ENCODE assay signal across 8 cellular contexts in the genomic region with DNA sequence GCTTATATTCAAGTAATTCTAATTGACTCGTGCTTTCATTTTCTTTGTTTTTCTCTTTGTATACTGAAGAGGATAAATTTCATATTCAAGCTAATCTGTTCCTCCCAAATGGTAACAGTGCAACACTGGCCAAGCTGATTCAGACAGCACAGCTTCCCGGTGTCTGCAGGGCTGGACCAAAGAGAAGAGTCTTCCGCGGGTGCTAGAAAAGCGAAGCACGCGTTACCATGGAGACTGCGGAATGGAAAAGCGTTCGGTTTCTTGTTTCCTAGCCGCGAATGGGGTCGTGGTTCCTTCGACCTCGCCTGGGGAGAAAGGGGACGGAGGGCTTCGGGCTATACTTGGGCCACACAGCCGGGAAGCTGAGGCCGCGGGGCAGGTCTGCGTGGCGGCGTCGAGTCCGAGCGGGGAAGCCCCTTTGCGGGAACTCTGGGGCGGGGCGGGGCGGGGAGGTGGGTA. TPM values are rescaled to one million over a fixed set of nuclear protein-coding genes. Genes with fewer than 3 reads are reported as not detected.
DNase-seq lines count a peak whose midpoint lies in the region; ATAC-seq, FAIRE-seq and TF ChIP-seq lines count a peak whose summit lies in the region.

No MANE protein-coding gene starts in this region.

- H3K36me3 ChIP-seq in pancreas, result no peaks in the 10 kb centered on the region

- in situ Hi-C loops in GM13976 (cut with MboI; ENCODE audit: low sequenced_read_pairs, unreplicated experiment), result loop anchor here (10.0 kb wide), 2 partner anchors 177 to 317 kb away; no protein-coding TSS in a partner anchor

- TF ChIP-seq EP300 in A549 (IDR thresholded peaks at IDR 0.05), result no peak

- no peak for TF ChIP-seq POLR2A in A549 (IDR thresholded peaks at IDR 0.05; ENCODE audit: low read length)

- peaks cover 20% of the 10 kb centered on the region for H3K4me1 Mint-ChIP-seq in activated naive CD4-positive, alpha-beta T cell treated with anti-CD3 and anti-CD28 coated beads, Interleukin-2, amount 50 U/mL, for 24 hours

- TF ChIP-seq RAD21 in A549 (conservative IDR thresholded peaks at IDR 0.05 in 1 of 2, IDR thresholded peaks at IDR 0.05 in 1 of 2), result no peak

- H3K4me1 ChIP-seq in A549 (peaks cover 8% of the 10 kb centered on the region; the same call in 2 of the 3 replicates), pancreas (no peaks in the 10 kb centered on the region)

- WGBS in A549 (ENCODE audit: missing lambda C conversion rate), result 2% methylated on average over 30 of the region's 30 CpGs
- 2 to 3% methylated on average over 30 of the region's 30 CpGs for WGBS in pancreas, 2 donors

- POLR2A ChIA-PET in A549 (lab: Yijun Ruan, JAX), result interaction anchor here (0.9 to 1.9 kb wide), 2 partner anchors 26 to 116 kb away, joined by 3 to 5 read pairs; no protein-coding TSS in a partner anchor

- H3K4me2 ChIP-seq in A549, result peak overlapping the region; percentile 68

- CTCF ChIA-PET in A549 (lab: Yijun Ruan, JAX), result no interaction called here

- peak overlapping the region; percentile 44 for H3K27ac Mint-ChIP-seq in activated naive CD4-positive, alpha-beta T cell treated with anti-CD3 and anti-CD28 coated beads, Interleukin-2, amount 50 U/mL, for 24 hours

- peak; percentile 35 to 47 for DNase-seq in A549 (ENCODE audit: low read depth in 1 of 2, low spot score in 1 of 2)
- DNase-seq in GM13976 (ENCODE audit: low spot score), result peak; percentile 55
- peak; percentile 94 for DNase-seq in OCI-M1 (lab: John Stamatoyannopoulos, UW)
- DNase-seq in head of caudate nucleus, result peak in 40 of 42 donors; percentile 13 to 75 (median 44)
- DNase-seq in pancreas, result peak in 2 of 6 donors; percentile 13 to 31
- DNase-seq in GOT3 (lab: John Stamatoyannopoulos, UW), result no peak
- DNase-seq in occipital lobe (lab: John Stamatoyannopoulos, UW), result no peak

- ATAC-seq in A549 (peak; percentile 77 to 84), pancreas (peak in 3 of 4 donors; percentile 68 to 73 (median 70))

- intact Hi-C loops in head of caudate nucleus (cut with DNase I) (loop anchor here (10.0 kb wide), 1 partner anchor 147 kb away; no protein-coding TSS in a partner anchor), pancreas (cut with DNase I) (loop anchor here in 2 of 3 donors (5.0 to 10.0 kb wide), 4 partner anchors 174 to 347 kb away; no protein-coding TSS in a partner anchor)

- H3K27ac ChIP-seq in A549 (peak overlapping the region; percentile 28 to 72; a peak in 4 of 6 replicates), pancreas (no peak overlapping the region)

- peak overlapping the region; percentile 95 for H3K4me3 Mint-ChIP-seq in activated naive CD4-positive, alpha-beta T cell treated with anti-CD3 and anti-CD28 coated beads, Interleukin-2, amount 50 U/mL, for 24 hours

- no peaks in the 10 kb centered on the region for H3K36me3 Mint-ChIP-seq in activated naive CD4-positive, alpha-beta T cell treated with anti-CD3 and anti-CD28 coated beads, Interleukin-2, amount 50 U/mL, for 24 hours

- FAIRE-seq in A549 (lab: Jason Lieb, UNC), result no peak
- FAIRE-seq in pancreas (lab: Jason Lieb, UNC), result no peak

- H3K27me3 Mint-ChIP-seq in activated naive CD4-positive, alpha-beta T cell treated with anti-CD3 and anti-CD28 coated beads, Interleukin-2, amount 50 U/mL, for 24 hours, result peaks cover 14% of the 10 kb centered on the region

- H3K4me3 ChIP-seq in A549 (peak overlapping the region; percentile 47), pancreas (peak overlapping the region in 2 of 4 donors; percentile 7 to 37)

- H3K27me3 ChIP-seq in pancreas, result peaks cover 0 to 21% (median 0%) of the 10 kb centered on the region in 4 donors

- TF ChIP-seq CTCF in A549 (IDR thresholded peaks at IDR 0.05) (no peak), GM13976 (IDR thresholded peaks at IDR 0.05; ENCODE audit: borderline replicate concordance, control extremely low read depth, extremely low read depth, insufficient read depth, missing control alignments) (no peak), pancreas (IDR thresholded peaks at IDR 0.05) (no peak)

- no peaks in the 10 kb centered on the region for H3K9me3 Mint-ChIP-seq in activated naive CD4-positive, alpha-beta T cell treated with anti-CD3 and anti-CD28 coated beads, Interleukin-2, amount 50 U/mL, for 24 hours

- H3K9me3 ChIP-seq in A549 (no peaks in the 10 kb centered on the region), pancreas (no peaks in the 10 kb centered on the region)

TF ChIP-seq in A549, 52 proteins besides CTCF, POLR2A, EP300 and RAD21:
- TF ChIP-seq CEBPB (IDR thresholded peaks at IDR 0.05) (no peak), ZSCAN20 (CRISPR knock-in tag; IDR thresholded peaks at IDR 0.05) (no peak), MAZ (IDR thresholded peaks at IDR 0.05; ENCODE audit: borderline replicate concordance, low read depth, low read length) (no peak), HOXB5 (CRISPR knock-in tag; IDR thresholded peaks at IDR 0.05) (no peak), SREBF2 (IDR thresholded peaks at IDR 0.05) (no peak), POLR2AphosphoS2 (conservative IDR thresholded peaks at IDR 0.05; ENCODE audit: low read length) (no peak), HOXA7 (CRISPR knock-in tag; IDR thresholded peaks at IDR 0.05) (no peak), RNF2 (IDR thresholded peaks at IDR 0.05; ENCODE audit: borderline replicate concordance, low read depth) (peak; percentile 53; the same call in 1 of the 2 replicates), FOSL2 (IDR thresholded peaks at IDR 0.05) (no peak), FOSL2 (CRISPR knock-in tag; IDR thresholded peaks at IDR 0.05) (no peak)

RNA-seq across cellular contexts. Expression of gene ZNF311, which starts 6.2 kb away (rescaled TPM):
- polyA plus RNA-seq in A549 (2011; rRNA removed) (0.74 and 0.94 TPM in 2 replicates), A549 (2017; fragmentation: RNase III; extraction: RNeasy Plus Mini Kit Qiagen cat#74134 plus additional on column Dnase treatment) (0.18 to 0.29 TPM (median 0.27 TPM) in 3 replicates), pancreas (1 to 10 TPM in 1 of 2 donors, under 1 TPM in 1; 0.92 to 1.1 TPM)
- polyA plus RNA-seq in A549 (2012; cell fraction: cytosol; rRNA removed), result 0.12 and 0.18 TPM in 2 replicates
- 0.10 and 0.12 TPM in 2 replicates for polyA plus RNA-seq in A549 (2012; cell fraction: nucleus; rRNA removed)
- 0.62 and 0.63 TPM in 2 replicates for polyA minus RNA-seq in A549 (2011; rRNA and poly(A)+ RNA removed)
- total RNA-seq in pancreas (1 to 10 TPM in 1 of 6 donors, under 1 TPM in 5; 0.19 to 1.2 (median 0.35) TPM), occipital lobe (8.9 TPM)

RNA-seq across cellular contexts. Expression of gene OR2W1, which starts 33.7 kb away (rescaled TPM):
- polyA plus RNA-seq in A549 (2011; rRNA removed), result not detected in 2 replicates
- polyA plus RNA-seq in A549 (2012; cell fraction: cytosol; rRNA removed), result not detected in 2 replicates
- not detected in 2 replicates for polyA plus RNA-seq in A549 (2012; cell fraction: nucleus; rRNA removed)
- not detected in 3 replicates for polyA plus RNA-seq in A549 (2017; fragmentation: RNase III; extraction: RNeasy Plus Mini Kit Qiagen cat#74134 plus additional on column Dnase treatment)
- not detected in 2 replicates for polyA minus RNA-seq in A549 (2011; rRNA and poly(A)+ RNA removed)
- not detected for total RNA-seq in pancreas
- not detected for polyA plus RNA-seq in pancreas
- total RNA-seq in occipital lobe, result not detected

Comparison
In these comparisons a context has a peak if more than half of its experiments do, and no peak if none do; other contexts are left out.
1. DNase-seq: peak in A549 (2 of 2), GM13976 (single experiment), OCI-M1 (single experiment) and head of caudate nucleus (40 of 42); none in GOT3 (single experiment) and occipital lobe (single experiment).
2. H3K27ac ChIP-seq: peak in A549 (2 of 2); none in pancreas (0 of 4).